ENCODE assay signal across 1 cellular context in the genomic region with DNA sequence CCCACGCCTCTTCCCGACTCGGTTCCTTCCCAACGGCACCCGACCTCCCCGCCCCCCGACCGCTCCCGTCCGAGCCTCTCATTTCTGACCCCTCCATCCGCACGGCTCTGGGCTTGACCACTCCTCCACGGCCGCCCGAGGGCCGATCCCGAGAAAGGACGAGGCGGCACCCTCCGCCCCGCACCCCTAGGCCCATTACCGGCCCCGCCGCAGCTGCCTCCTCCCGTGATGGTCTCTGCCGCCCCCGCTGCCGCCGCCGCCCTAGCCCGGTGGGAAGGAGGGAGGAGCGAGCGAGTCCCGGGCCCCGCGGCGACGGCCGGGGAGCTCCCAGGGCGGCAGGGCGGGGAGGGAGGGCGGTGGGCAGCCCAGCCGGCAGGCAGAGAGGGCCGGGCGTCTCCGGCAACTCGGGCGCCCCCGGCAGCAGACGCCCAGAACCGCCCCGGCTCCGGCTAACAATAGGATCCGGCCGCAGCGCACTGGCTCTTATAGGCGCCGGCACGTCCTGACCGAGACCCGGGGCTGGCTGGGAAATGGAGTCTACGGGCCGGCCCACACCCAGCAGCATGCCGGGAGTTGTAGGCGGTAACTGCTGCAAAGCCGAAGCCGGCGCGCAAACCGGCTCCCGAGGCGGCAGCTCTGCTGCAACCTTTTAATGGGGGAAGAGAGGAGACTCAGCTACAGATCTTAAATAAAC.
TF ChIP-seq lines count a peak whose summit lies in the region.

A gene with protein sequence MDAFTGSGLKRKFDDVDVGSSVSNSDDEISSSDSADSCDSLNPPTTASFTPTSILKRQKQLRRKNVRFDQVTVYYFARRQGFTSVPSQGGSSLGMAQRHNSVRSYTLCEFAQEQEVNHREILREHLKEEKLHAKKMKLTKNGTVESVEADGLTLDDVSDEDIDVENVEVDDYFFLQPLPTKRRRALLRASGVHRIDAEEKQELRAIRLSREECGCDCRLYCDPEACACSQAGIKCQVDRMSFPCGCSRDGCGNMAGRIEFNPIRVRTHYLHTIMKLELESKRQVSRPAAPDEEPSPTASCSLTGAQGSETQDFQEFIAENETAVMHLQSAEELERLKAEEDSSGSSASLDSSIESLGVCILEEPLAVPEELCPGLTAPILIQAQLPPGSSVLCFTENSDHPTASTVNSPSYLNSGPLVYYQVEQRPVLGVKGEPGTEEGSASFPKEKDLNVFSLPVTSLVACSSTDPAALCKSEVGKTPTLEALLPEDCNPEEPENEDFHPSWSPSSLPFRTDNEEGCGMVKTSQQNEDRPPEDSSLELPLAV (minus strand): TSS at position 457 of the 694 bp plus-strand sequence. CDS start 7,035 bp downstream, outside the sequence.

TF ChIP-seq in A549, 52 proteins besides CTCF, POLR2A, EP300 and RAD21 (continued from another document):
- TF ChIP-seq EHMT2 (IDR thresholded peaks at IDR 0.05; ENCODE audit: low read depth) (no peak), ZC3H11A (IDR thresholded peaks at IDR 0.05) (no peak), FOXS1 (CRISPR knock-in tag; IDR thresholded peaks at IDR 0.05) (no peak), JUN (IDR thresholded peaks at IDR 0.05) (peak; percentile 95 to 98; a peak in 4 of 5 replicates)
